2 cellular contexts compared by ENCODE assay signal in the genomic region with DNA sequence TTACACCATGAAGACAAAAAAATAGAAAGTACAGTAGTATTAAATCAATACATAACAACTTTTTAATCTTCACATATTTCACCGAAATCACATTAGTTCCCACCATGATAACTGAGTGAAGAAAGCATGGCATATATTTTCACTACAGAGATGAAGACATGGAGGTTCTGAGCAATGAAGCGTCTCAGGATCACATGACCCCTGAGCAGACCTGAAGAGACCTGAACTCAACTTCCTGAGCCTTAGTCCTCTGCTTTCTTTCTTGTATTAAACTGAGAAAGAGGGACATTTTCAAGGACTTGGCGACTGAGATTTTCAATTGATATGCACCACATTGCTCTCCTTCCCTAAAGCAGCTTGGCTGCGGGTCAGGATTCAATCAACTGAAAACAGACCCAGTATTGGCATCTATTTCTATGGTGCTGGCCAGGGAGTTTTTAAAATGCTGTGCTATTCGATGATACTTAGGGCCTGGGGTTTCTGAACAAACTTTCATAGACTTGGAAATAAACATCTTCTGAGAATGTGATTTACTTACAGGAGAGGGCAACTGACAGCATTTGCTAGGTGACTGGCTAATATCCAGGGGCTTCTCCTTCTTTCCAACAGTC.
TF ChIP-seq lines count a peak whose summit lies in the region.

No MANE protein-coding gene starts in this region.

TF ChIP-seq in SK-N-SH treated with all-trans-retinoic acid at 6 μM for 48 hours, 23 proteins besides CTCF, POLR2A, EP300 and RAD21 (continued from another document):
- TF ChIP-seq, protein P1, sequence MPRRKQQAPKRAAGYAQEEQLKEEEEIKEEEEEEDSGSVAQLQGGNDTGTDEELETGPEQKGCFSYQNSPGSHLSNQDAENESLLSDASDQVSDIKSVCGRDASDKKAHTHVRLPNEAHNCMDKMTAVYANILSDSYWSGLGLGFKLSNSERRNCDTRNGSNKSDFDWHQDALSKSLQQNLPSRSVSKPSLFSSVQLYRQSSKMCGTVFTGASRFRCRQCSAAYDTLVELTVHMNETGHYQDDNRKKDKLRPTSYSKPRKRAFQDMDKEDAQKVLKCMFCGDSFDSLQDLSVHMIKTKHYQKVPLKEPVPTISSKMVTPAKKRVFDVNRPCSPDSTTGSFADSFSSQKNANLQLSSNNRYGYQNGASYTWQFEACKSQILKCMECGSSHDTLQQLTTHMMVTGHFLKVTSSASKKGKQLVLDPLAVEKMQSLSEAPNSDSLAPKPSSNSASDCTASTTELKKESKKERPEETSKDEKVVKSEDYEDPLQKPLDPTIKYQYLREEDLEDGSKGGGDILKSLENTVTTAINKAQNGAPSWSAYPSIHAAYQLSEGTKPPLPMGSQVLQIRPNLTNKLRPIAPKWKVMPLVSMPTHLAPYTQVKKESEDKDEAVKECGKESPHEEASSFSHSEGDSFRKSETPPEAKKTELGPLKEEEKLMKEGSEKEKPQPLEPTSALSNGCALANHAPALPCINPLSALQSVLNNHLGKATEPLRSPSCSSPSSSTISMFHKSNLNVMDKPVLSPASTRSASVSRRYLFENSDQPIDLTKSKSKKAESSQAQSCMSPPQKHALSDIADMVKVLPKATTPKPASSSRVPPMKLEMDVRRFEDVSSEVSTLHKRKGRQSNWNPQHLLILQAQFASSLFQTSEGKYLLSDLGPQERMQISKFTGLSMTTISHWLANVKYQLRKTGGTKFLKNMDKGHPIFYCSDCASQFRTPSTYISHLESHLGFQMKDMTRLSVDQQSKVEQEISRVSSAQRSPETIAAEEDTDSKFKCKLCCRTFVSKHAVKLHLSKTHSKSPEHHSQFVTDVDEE (CRISPR knock-in tag; IDR thresholded peaks at IDR 0.05) = no peak
- TF ChIP-seq CSDC2 (CRISPR knock-in tag; IDR thresholded peaks at IDR 0.05) (no peak), ZC3H10 (CRISPR knock-in tag; IDR thresholded peaks at IDR 0.05) (no peak), ISL1 (CRISPR knock-in tag; IDR thresholded peaks at IDR 0.05) (no peak), POU6F1 (CRISPR knock-in tag; IDR thresholded peaks at IDR 0.05; ENCODE audit: borderline replicate concordance, low read depth) (no peak), BACH2 (CRISPR knock-in tag; IDR thresholded peaks at IDR 0.05; ENCODE audit: borderline replicate concordance) (no peak), GLIS3 (CRISPR knock-in tag; IDR thresholded peaks at IDR 0.05) (no peak), SNAI2 (CRISPR knock-in tag; IDR thresholded peaks at IDR 0.05) (no peak), RARB (CRISPR knock-in tag; IDR thresholded peaks at IDR 0.05) (no peak), ARNTL (CRISPR knock-in tag; IDR thresholded peaks at IDR 0.05; ENCODE audit: borderline replicate concordance, low read depth) (no peak)

TF ChIP-seq in SK-N-SH, 30 proteins besides CTCF, POLR2A, EP300 and RAD21 (continued from another document):
- TF ChIP-seq, protein P2, sequence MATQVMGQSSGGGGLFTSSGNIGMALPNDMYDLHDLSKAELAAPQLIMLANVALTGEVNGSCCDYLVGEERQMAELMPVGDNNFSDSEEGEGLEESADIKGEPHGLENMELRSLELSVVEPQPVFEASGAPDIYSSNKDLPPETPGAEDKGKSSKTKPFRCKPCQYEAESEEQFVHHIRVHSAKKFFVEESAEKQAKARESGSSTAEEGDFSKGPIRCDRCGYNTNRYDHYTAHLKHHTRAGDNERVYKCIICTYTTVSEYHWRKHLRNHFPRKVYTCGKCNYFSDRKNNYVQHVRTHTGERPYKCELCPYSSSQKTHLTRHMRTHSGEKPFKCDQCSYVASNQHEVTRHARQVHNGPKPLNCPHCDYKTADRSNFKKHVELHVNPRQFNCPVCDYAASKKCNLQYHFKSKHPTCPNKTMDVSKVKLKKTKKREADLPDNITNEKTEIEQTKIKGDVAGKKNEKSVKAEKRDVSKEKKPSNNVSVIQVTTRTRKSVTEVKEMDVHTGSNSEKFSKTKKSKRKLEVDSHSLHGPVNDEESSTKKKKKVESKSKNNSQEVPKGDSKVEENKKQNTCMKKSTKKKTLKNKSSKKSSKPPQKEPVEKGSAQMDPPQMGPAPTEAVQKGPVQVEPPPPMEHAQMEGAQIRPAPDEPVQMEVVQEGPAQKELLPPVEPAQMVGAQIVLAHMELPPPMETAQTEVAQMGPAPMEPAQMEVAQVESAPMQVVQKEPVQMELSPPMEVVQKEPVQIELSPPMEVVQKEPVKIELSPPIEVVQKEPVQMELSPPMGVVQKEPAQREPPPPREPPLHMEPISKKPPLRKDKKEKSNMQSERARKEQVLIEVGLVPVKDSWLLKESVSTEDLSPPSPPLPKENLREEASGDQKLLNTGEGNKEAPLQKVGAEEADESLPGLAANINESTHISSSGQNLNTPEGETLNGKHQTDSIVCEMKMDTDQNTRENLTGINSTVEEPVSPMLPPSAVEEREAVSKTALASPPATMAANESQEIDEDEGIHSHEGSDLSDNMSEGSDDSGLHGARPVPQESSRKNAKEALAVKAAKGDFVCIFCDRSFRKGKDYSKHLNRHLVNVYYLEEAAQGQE (IDR thresholded peaks at IDR 0.05; ENCODE audit: low read depth, low read length) = no peak
- no peak for TF ChIP-seq GABPA (IDR thresholded peaks at IDR 0.05; ENCODE audit: low read depth)
- no peak for TF ChIP-seq FOXJ3 (CRISPR knock-in tag; IDR thresholded peaks at IDR 0.05)
- TF ChIP-seq, protein P3, sequence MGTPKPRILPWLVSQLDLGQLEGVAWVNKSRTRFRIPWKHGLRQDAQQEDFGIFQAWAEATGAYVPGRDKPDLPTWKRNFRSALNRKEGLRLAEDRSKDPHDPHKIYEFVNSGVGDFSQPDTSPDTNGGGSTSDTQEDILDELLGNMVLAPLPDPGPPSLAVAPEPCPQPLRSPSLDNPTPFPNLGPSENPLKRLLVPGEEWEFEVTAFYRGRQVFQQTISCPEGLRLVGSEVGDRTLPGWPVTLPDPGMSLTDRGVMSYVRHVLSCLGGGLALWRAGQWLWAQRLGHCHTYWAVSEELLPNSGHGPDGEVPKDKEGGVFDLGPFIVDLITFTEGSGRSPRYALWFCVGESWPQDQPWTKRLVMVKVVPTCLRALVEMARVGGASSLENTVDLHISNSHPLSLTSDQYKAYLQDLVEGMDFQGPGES (IDR thresholded peaks at IDR 0.05; ENCODE audit: low read depth, low read length) = no peak
- TF ChIP-seq RXRA (IDR thresholded peaks at IDR 0.05; ENCODE audit: borderline replicate concordance, low read depth) = no peak
- TF ChIP-seq ELF1 (IDR thresholded peaks at IDR 0.05) = no peak
- TF ChIP-seq EZH2phosphoT487 (IDR thresholded peaks at IDR 0.05; ENCODE audit: borderline replicate concordance, low read depth) = no peak
